In the genomic region with DNA sequence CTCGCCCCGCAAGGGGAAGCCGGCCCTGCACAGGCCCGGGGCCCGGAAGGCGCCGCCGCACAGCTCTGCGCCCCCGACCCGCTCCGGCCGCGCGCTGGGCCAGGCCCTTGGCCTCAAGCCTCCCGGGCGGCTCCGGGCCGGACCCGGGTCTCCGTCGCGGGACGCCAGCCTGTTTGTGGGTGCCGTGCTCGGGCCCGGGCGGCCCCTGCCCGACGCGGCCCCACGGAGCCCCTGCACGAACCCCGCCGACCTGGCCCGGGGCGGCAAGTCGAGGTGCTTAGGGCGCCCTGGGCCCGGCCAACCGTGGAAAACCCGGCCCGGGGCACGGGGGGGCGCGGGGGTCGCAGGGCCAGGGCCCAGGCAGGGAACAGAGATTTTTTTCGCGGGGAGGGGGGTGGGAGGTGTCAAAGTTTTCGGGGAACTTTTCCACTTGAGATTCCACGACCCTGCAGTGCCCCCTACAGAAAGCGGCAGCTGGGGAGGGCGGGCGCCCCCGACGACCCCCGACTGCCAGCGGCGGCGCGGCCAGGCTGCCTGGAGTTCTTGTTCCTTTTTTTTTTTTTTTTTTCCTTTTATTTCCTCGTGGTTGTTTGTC, we compare ENCODE assay signal across 8 cellular contexts. TPM values are rescaled to one million over a fixed set of nuclear protein-coding genes. Genes with fewer than 3 reads are reported as not detected.
DNase-seq lines count a peak whose midpoint lies in the region; ATAC-seq and TF ChIP-seq lines count a peak whose summit lies in the region.

No MANE protein-coding gene starts in this region.

- intact Hi-C loops in activated B cell treated with CpG ODN at 0.5 μM for 24 hours (cut with micrococcal nuclease) (loop anchor here (1.0 to 10.0 kb wide), 6 partner anchors 16 to 1292 kb away; a partner anchor contains a TSS), dorsolateral prefrontal cortex (cut with DNase I) (loop anchor here (2.0 to 10.0 kb wide), 6 partner anchors 42 to 413 kb away; a partner anchor contains a TSS)

- DNase-seq in EL, result peak; percentile 34
- peak; percentile 54 for DNase-seq in activated B cell treated with CpG ODN at 0.5 μM for 24 hours
- peak in 1 of 10 donors; percentile 49 for DNase-seq in dorsolateral prefrontal cortex
- peak in 1 of 2 experiments; percentile 56 for DNase-seq in mesothelial cell of epicardium (ENCODE audit: low spot score in 2 of 2, unreplicated experiment in 2 of 2)
- no peak for DNase-seq in NCI-H748 treated with DMSO at 0.1 percent for 48 hours (lab: John Stamatoyannopoulos, UW)
- no peak for DNase-seq in cerebellar nuclear complex (lab: John Stamatoyannopoulos, UW)

- H3K27ac ChIP-seq in dorsolateral prefrontal cortex (peak overlapping the region in 58 of 59 donors; percentile 68 to 98 (median 92)), thymus (ENCODE audit: low read depth) (peak overlapping the region; percentile 97)

- peaks cover 13% of the 10 kb centered on the region for H3K36me3 Mint-ChIP-seq in activated B cell treated with CpG ODN at 0.5 μM for 24 hours (ENCODE audit: low read depth)
- H3K36me3 Mint-ChIP-seq in mesothelial cell of epicardium, result no peaks in the 10 kb centered on the region

- under 1% methylated on average over 62 of the region's 62 CpGs for WGBS in thymus

- H3K4me1 Mint-ChIP-seq in activated B cell treated with CpG ODN at 0.5 μM for 24 hours (peaks cover 18% of the 10 kb centered on the region), mesothelial cell of epicardium (peaks cover 25% of the 10 kb centered on the region)

- peak overlapping the region; percentile 97 for H3K4me3 Mint-ChIP-seq in activated B cell treated with CpG ODN at 0.5 μM for 24 hours
- H3K4me3 Mint-ChIP-seq in mesothelial cell of epicardium, result peak overlapping the region; percentile 92

- POLR2A ChIA-PET in activated B cell treated with CpG ODN at 0.5 μM for 24 hours (lab: Charles Lee), result interaction anchor here (0.7 to 3.1 kb wide), 14 partner anchors 8 to 1259 kb away, joined by 4 to 45 read pairs (median 9); a partner anchor contains a TSS

- no peaks in the 10 kb centered on the region for H3K36me3 ChIP-seq in thymus (ENCODE audit: control insufficient read depth, insufficient read depth)

- CTCF ChIA-PET in activated B cell treated with CpG ODN at 0.5 μM for 24 hours (lab: Charles Lee), result interaction anchor here (0.6 to 1.4 kb wide), 7 partner anchors 10 to 439 kb away, joined by 3 to 7 read pairs (median 3); no protein-coding TSS in a partner anchor

- H3K4me3 ChIP-seq in dorsolateral prefrontal cortex (peak overlapping the region; percentile 66 to 100 (median 98)), thymus (ENCODE audit: low read length) (peak overlapping the region; percentile 99)

- TF ChIP-seq CTCF in activated B cell treated with CpG ODN at 0.5 μM for 24 hours (IDR thresholded peaks at IDR 0.05) (no peak), dorsolateral prefrontal cortex (IDR thresholded peaks at IDR 0.05 in 54 of 56, conservative IDR thresholded peaks at IDR 0.05 in 2 of 56; ENCODE audit: low read depth in 1 of 56, partially characterized antibody in 56 of 56) (peak in 11 of 56 donors; percentile 35 to 69 (median 49)), mesothelial cell of epicardium (IDR thresholded peaks at IDR 0.05; ENCODE audit: unreplicated experiment) (no peak)

- H3K9me3 Mint-ChIP-seq in activated B cell treated with CpG ODN at 0.5 μM for 24 hours (no peaks in the 10 kb centered on the region), mesothelial cell of epicardium (no peaks in the 10 kb centered on the region)

- H3K27me3 Mint-ChIP-seq in activated B cell treated with CpG ODN at 0.5 μM for 24 hours, result no peaks in the 10 kb centered on the region
- H3K27me3 Mint-ChIP-seq in mesothelial cell of epicardium (ENCODE audit: low read depth), result no peaks in the 10 kb centered on the region

- H3K27me3 ChIP-seq in dorsolateral prefrontal cortex (no peaks in the 10 kb centered on the region), thymus (ENCODE audit: control insufficient read depth, insufficient read depth) (no peaks in the 10 kb centered on the region)

- ATAC-seq in HG02840 (IDR thresholded peaks at IDR 0.05; ENCODE audit: low FRiP score, unreplicated experiment) (peak; percentile 19), activated B cell treated with CpG ODN at 0.5 μM for 24 hours (ENCODE audit: low read depth) (peak; percentile 7)

- H3K9me3 ChIP-seq in thymus (ENCODE audit: control insufficient read depth), result no peaks in the 10 kb centered on the region

- H3K27ac Mint-ChIP-seq in activated B cell treated with CpG ODN at 0.5 μM for 24 hours (peak overlapping the region; percentile 93), mesothelial cell of epicardium (peak overlapping the region; percentile 96)

- peaks cover 5% of the 10 kb centered on the region for H3K4me1 ChIP-seq in thymus (ENCODE audit: control insufficient read depth, insufficient read depth, low read length)

RNA-seq across cellular contexts. Expression of a gene that starts 0.8 kb away (rescaled TPM):
- total RNA-seq in activated B cell treated with CpG ODN at 0.5 μM for 24 hours, result 71.4 and 77.4 TPM in 2 replicates
- total RNA-seq in dorsolateral prefrontal cortex, result 100 to 1,000 TPM in 10 of 120 experiments, 10 to 100 TPM in 110; 54.5 to 110 (median 84.5) TPM
- 85.9 to 87.5 TPM (median 86.1 TPM) in 3 replicates for total RNA-seq in mesothelial cell of epicardium
- 97.9 TPM for polyA plus RNA-seq in thymus

RNA-seq across cellular contexts. Expression of a gene that starts 42.3 kb away (rescaled TPM):
- total RNA-seq in activated B cell treated with CpG ODN at 0.5 μM for 24 hours (18.7 and 21.5 TPM in 2 replicates), dorsolateral prefrontal cortex (10 to 100 TPM; 15.1 to 48.4 (median 25.2) TPM), mesothelial cell of epicardium (65.8 to 71.5 TPM (median 69.6 TPM) in 3 replicates)
- polyA plus RNA-seq in thymus, result 52.3 TPM

Comparison
In these comparisons a context has a peak if more than half of its experiments do, and no peak if none do; other contexts are left out.
1. DNase-seq: peak in EL (single experiment) and activated B cell treated with CpG ODN at 0.5 μM for 24 hours (single experiment); none in NCI-H748 treated with DMSO at 0.1 percent for 48 hours (single experiment) and cerebellar nuclear complex (0 of 2).